23 cellular contexts compared by ENCODE assay signal in the genomic region with DNA sequence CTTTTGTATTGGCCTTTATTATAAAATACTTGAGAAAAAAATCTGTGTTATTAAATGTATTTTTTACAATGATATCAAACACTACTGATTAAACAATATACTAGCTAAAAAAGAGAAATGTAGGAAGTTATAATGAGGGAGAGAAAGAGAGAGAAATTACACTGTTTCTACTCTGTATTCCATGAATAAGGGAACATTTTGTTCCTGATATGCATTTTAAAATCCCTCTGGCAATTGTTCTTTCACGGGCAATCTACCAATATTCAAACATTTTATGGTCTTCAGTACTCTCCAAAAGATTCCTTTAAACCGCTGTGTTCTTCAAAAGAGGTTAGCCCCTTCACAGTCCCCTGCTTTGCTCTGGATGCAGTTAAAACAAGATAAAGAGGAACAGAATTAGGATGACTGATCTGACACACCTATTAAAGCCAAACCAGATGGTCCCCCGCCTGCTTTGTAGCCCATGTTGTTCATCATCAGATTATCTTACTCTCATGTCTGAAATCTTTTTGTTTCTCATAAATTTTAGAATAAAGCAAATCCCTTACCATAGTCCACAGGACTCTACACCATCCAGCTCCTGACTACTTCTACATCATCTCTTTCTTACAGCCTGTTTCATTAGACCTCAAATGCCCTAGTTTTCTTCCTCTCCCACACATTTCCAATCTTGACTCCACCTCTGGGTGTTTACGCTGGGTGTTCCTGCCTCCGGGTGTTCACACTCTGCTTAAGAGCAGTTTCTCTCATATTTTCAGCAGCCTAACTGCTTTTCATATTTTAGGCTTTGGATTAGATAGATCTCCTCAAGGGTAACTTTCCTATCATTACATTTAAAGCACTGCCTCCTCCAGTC.
DNase-seq lines count a peak whose midpoint lies in the region; ATAC-seq, FAIRE-seq and TF ChIP-seq lines count a peak whose summit lies in the region.
"Had no signal": no experiment of that assay in that cellular context is flagged by ENCODE, and none has a peak within 500 bp of the region (broad histone marks: within the 10 kb centered on the region; RNA-seq: fewer than 3 reads in every experiment).

No MANE protein-coding gene starts in this region.

- TF ChIP-seq CTCF in HCT116 (IDR thresholded peaks at IDR 0.05 in 2 of 3, conservative IDR thresholded peaks at IDR 0.05 in 1 of 3; ENCODE audit: borderline replicate concordance in 1 of 3, insufficient read depth in 1 of 3, low read depth in 2 of 3, low read length in 2 of 3) (no peak), esophagus muscularis mucosa (IDR thresholded peaks at IDR 0.05) (no peak), keratinocyte (optimal IDR thresholded peaks at IDR 0.05 in 1 of 3, IDR thresholded peaks at IDR 0.05 in 1 of 3, conservative IDR thresholded peaks at IDR 0.05 in 1 of 3; ENCODE audit: extremely low read depth in 1 of 3, insufficient read depth in 2 of 3, low read length in 3 of 3) (no peak)

- H3K4me3 ChIP-seq in HCT116 (replicated peaks in 1 of 2; ENCODE audit: low read depth in 1 of 2, low read length in 2 of 2) (no peak overlapping the region), esophagus muscularis mucosa (no peak overlapping the region), keratinocyte (ENCODE audit: control insufficient read depth in 2 of 3, extremely low read depth in 1 of 3, insufficient read depth in 2 of 3, low read depth in 1 of 3, low read length in 3 of 3) (no peak overlapping the region), subcutaneous abdominal adipose tissue (ENCODE audit: low read depth in 1 of 5, low read length in 5 of 5) (no peak overlapping the region)
- H3K4me3 ChIP-seq: hepatocyte, lung, MG63, right lobe of liver had no signal

- H3K4me2 ChIP-seq in HCT116 (ENCODE audit: low read length) (no peak overlapping the region), keratinocyte (ENCODE audit: control insufficient read depth, extremely low read depth, insufficient read depth, low read depth, low read length) (no peak overlapping the region)
- H3K4me2 ChIP-seq: hepatocyte had no signal

- H3K4me1 ChIP-seq in HCT116 (ENCODE audit: control insufficient read depth in 1 of 2, insufficient read depth in 2 of 2, low read length in 2 of 2) (no peaks in the 10 kb centered on the region), esophagus muscularis mucosa (no peaks in the 10 kb centered on the region), keratinocyte (ENCODE audit: control insufficient read depth, extremely low read depth, insufficient read depth, low read length) (no peaks in the 10 kb centered on the region), subcutaneous abdominal adipose tissue (ENCODE audit: control insufficient read depth in 5 of 5, insufficient read depth in 5 of 5, low read length in 5 of 5) (no peaks in the 10 kb centered on the region)
- H3K4me1 ChIP-seq: right lobe of liver had no signal

- POLR2A ChIA-PET in HCT116 (lab: Charles Lee): no interaction called here

- peak; percentile 23 for FAIRE-seq in keratinocyte (lab: Jason Lieb, UNC)
- FAIRE-seq: colon, islet of Langerhans had no signal

- H4K20me1 ChIP-seq in HCT116 (ENCODE audit: insufficient read depth) (no peaks in the 10 kb centered on the region), keratinocyte (ENCODE audit: control insufficient read depth, extremely low read depth, insufficient read depth, low read length) (no peaks in the 10 kb centered on the region)

- no peaks in the 10 kb centered on the region for H3K9me1 ChIP-seq in keratinocyte (ENCODE audit: control insufficient read depth, extremely low read depth, insufficient read depth, low read length)

- dilution Hi-C loops in keratinocyte (cut with MboI; ENCODE audit: extremely low pct_ligation_motif_present, low sequenced_read_pairs): no loop called here

- BruUV-seq in HCT116 (replicated peaks; lab: Mats Ljungman, UMichigan): no TSS peak

- CTCF ChIA-PET in HCT116 (lab: Charles Lee): no interaction called here

- intact Hi-C loops in HCT116 (cut with micrococcal nuclease): no loop called here
- intact Hi-C loops in esophagus muscularis mucosa (cut with DNase I): no loop called here

- H3K9me2 ChIP-seq in HCT116 (ENCODE audit: insufficient read depth): no peaks in the 10 kb centered on the region

- TF ChIP-seq RAD21 in HCT116 (IDR thresholded peaks at IDR 0.05; ENCODE audit: low read depth): no peak

- no peak for DNase-seq in HCT116 (ENCODE audit: low read depth, low spot score)
- DNase-seq in esophagus muscularis mucosa (ENCODE audit: extremely low spot score): no peak
- DNase-seq in keratinocyte (ENCODE audit: low read depth, low spot score): no peak
- DNase-seq in NCI-H2029 (lab: John Stamatoyannopoulos, UW): no peak
- DNase-seq in putamen (ENCODE audit: low spot score): no peak
- no peak for DNase-seq in mucosa of gallbladder (ENCODE audit: low spot score)
- DNase-seq: activated CD4-positive, alpha-beta T cell treated with anti-CD3 and anti-CD28 coated beads, Interleukin-2, amount 10 ng/mL, durations not matched to agents 7 days and 5 days; H7; MG63; NCI-H1436; NCI-H526; nucleus accumbens; right lobe of liver; substantia nigra; WERI-Rb-1 had no signal

- H3K9ac ChIP-seq in HCT116 (ENCODE audit: low read length): no peak overlapping the region
- no peak overlapping the region for H3K9ac ChIP-seq in keratinocyte (ENCODE audit: control insufficient read depth, extremely low read depth, insufficient read depth, low read length)
- H3K9ac ChIP-seq in subcutaneous abdominal adipose tissue (ENCODE audit: low read length in 5 of 5): no peak overlapping the region

- peak overlapping the region; percentile 27 for H2AFZ ChIP-seq in HCT116 (ENCODE audit: low read depth, low read length, poor library complexity, severe bottlenecking)
- peak overlapping the region; percentile 37 for H2AFZ ChIP-seq in keratinocyte (ENCODE audit: control insufficient read depth, low read length)
- H2AFZ ChIP-seq: hepatocyte had no signal

- 74% methylated on average over 5 of the region's 5 CpGs for WGBS in esophagus muscularis mucosa

- H3K9me3 ChIP-seq in HCT116 (ENCODE audit: control insufficient read depth in 1 of 2, insufficient read depth in 1 of 2, low read depth in 1 of 2, low read length in 2 of 2): no peaks in the 10 kb centered on the region
- H3K9me3 ChIP-seq in esophagus muscularis mucosa: no peaks in the 10 kb centered on the region
- no peaks in the 10 kb centered on the region for H3K9me3 ChIP-seq in keratinocyte (ENCODE audit: control insufficient read depth, low read depth, low read length)
- peaks cover 0 to 6% (median 0%) of the 10 kb centered on the region in 5 donors for H3K9me3 ChIP-seq in subcutaneous abdominal adipose tissue (ENCODE audit: control insufficient read depth in 5 of 5, low read length in 5 of 5)
- H3K9me3 ChIP-seq: MG63, right lobe of liver had no signal

- H3K36me3 ChIP-seq in HCT116 (ENCODE audit: control insufficient read depth in 1 of 2, insufficient read depth in 2 of 2, low read length in 2 of 2) (no peaks in the 10 kb centered on the region), esophagus muscularis mucosa (no peaks in the 10 kb centered on the region), keratinocyte (ENCODE audit: control insufficient read depth in 2 of 2, extremely low read depth in 1 of 2, insufficient read depth in 2 of 2, low read length in 2 of 2) (no peaks in the 10 kb centered on the region), subcutaneous abdominal adipose tissue (ENCODE audit: control insufficient read depth in 5 of 5, insufficient read depth in 5 of 5, low read length in 5 of 5) (no peaks in the 10 kb centered on the region)
- H3K36me3 ChIP-seq: MG63, right lobe of liver, WERI-Rb-1 had no signal

- H3K79me2 ChIP-seq in HCT116 (ENCODE audit: insufficient read depth, low read length) (no peaks in the 10 kb centered on the region), keratinocyte (ENCODE audit: control insufficient read depth, insufficient read depth, low read length) (no peaks in the 10 kb centered on the region)
- H3K79me2 ChIP-seq: hepatocyte had no signal

- no peak overlapping the region for H3K27ac ChIP-seq in HCT116 (ENCODE audit: low read depth, low read length)
- H3K27ac ChIP-seq in esophagus muscularis mucosa (replicated peaks in 1 of 4): peak overlapping the region in 3 of 4 donors; percentile 8 to 16 (median 10)
- H3K27ac ChIP-seq in keratinocyte (ENCODE audit: control insufficient read depth, insufficient read depth, low read length): no peak overlapping the region
- H3K27ac ChIP-seq in subcutaneous abdominal adipose tissue (ENCODE audit: low read depth, low read length): peak overlapping the region; percentile 37
- H3K27ac ChIP-seq: C4-2B, hepatocyte, right lobe of liver, RWPE1, WERI-Rb-1 had no signal

- no peak for ATAC-seq in HCT116
- no peak for ATAC-seq in HG03196 (IDR thresholded peaks at IDR 0.05; ENCODE audit: unreplicated experiment)
- ATAC-seq: right lobe of liver had no signal

- TF ChIP-seq EP300 in esophagus muscularis mucosa (IDR thresholded peaks at IDR 0.05): no peak

- H3K27me3 ChIP-seq in HCT116 (ENCODE audit: insufficient read depth, low read length) (no peaks in the 10 kb centered on the region), esophagus muscularis mucosa (no peaks in the 10 kb centered on the region), keratinocyte (ENCODE audit: control insufficient read depth, extremely low read depth, insufficient read depth, low read length) (no peaks in the 10 kb centered on the region), subcutaneous abdominal adipose tissue (ENCODE audit: control insufficient read depth in 5 of 5, insufficient read depth in 4 of 5, low read length in 5 of 5) (no peaks in the 10 kb centered on the region)
- H3K27me3 ChIP-seq: hepatocyte, MG63 had no signal

- TF ChIP-seq POLR2A in HCT116 (IDR thresholded peaks at IDR 0.05; ENCODE audit: borderline replicate concordance, extremely low read depth, insufficient read depth, insufficient read length): no peak
- no peak for TF ChIP-seq POLR2A in esophagus muscularis mucosa (IDR thresholded peaks at IDR 0.05; ENCODE audit: low read depth)

- RAD21 ChIA-PET in HCT116 (lab: Charles Lee; ENCODE audit: low non-redundant PET in 1 of 2, low total read pairs in 2 of 2, uncharacterized antibody in 2 of 2, unreplicated experiment in 2 of 2): no interaction called here

TF ChIP-seq in HCT116, 20 proteins besides CTCF, POLR2A, EP300 and RAD21:
- TF ChIP-seq JUND (IDR thresholded peaks at IDR 0.05): no peak

Comparison
In these comparisons a context has a peak if more than half of its experiments do, and no peak if none do; other contexts are left out.
1. H3K27ac ChIP-seq: peak in esophagus muscularis mucosa (3 of 4) and subcutaneous abdominal adipose tissue (single experiment); none in HCT116 (single experiment) and keratinocyte (single experiment).